In genomic region chr14:39108791-39109190, GRCh38 we compare ENCODE assay signal across 18 cellular contexts. TPM values are rescaled to one million over a fixed set of nuclear protein-coding genes. Genes with fewer than 3 reads are reported as not detected.
DNase-seq lines count a peak whose midpoint lies in the region; ATAC-seq and TF ChIP-seq lines count a peak whose summit lies in the region.
"Had no signal": no experiment of that assay in that cellular context is flagged by ENCODE, and none has a peak within 500 bp of the region (broad histone marks: within the 10 kb centered on the region; RNA-seq: fewer than 3 reads in every experiment).

No MANE protein-coding gene starts in this region.

- no peak overlapping the region for H3K23ac ChIP-seq in IMR-90 (ENCODE audit: low read depth, low read length)

- H4K5ac ChIP-seq in IMR-90 (ENCODE audit: low read depth, low read length): no peak overlapping the region

- H3K4ac ChIP-seq in IMR-90 (ENCODE audit: low read depth, low read length): no peak overlapping the region

- peak overlapping the region; percentile 89 for H3K27ac ChIP-seq in DOHH2 (ENCODE audit: low read depth, low read length)
- H3K27ac ChIP-seq in IMR-90 (ENCODE audit: insufficient read depth, low read length): no peak overlapping the region
- H3K27ac ChIP-seq in OCI-LY7 (ENCODE audit: low read depth, low read length, poor library complexity, severe bottlenecking): no peak overlapping the region
- H3K27ac ChIP-seq in esophagus muscularis mucosa (replicated peaks in 1 of 4): no peak overlapping the region
- H3K27ac ChIP-seq: BLaER1, C4-2B had no signal

- H3K18ac ChIP-seq in IMR-90 (ENCODE audit: low read depth, low read length): no peak overlapping the region

- no peak overlapping the region for H4K91ac ChIP-seq in IMR-90 (ENCODE audit: insufficient read depth, low read depth, low read length)

- H3K4me3 ChIP-seq in DOHH2 (ENCODE audit: low read length) (peak overlapping the region; percentile 83), IMR-90 (ENCODE audit: insufficient read depth, low read depth, low read length) (no peak overlapping the region), OCI-LY7 (ENCODE audit: low read depth, low read length, poor library complexity, severe bottlenecking) (peak overlapping the region; percentile 57), esophagus muscularis mucosa (no peak overlapping the region)
- H3K4me3 ChIP-seq: BLaER1 had no signal

- H3K27me3 ChIP-seq in DOHH2 (ENCODE audit: control insufficient read depth, low read length) (no peaks in the 10 kb centered on the region), IMR-90 (ENCODE audit: control insufficient read depth, insufficient read depth, low read length) (no peaks in the 10 kb centered on the region), esophagus muscularis mucosa (no peaks in the 10 kb centered on the region)
- H3K27me3 ChIP-seq: BLaER1 had no signal

- H4K8ac ChIP-seq in IMR-90 (ENCODE audit: low read depth in 2 of 2, low read length in 2 of 2): no peak overlapping the region

- TF ChIP-seq RAD21 in IMR-90 (IDR thresholded peaks at IDR 0.05; ENCODE audit: low read length): no peak

- no peak overlapping the region for H2BK120ac ChIP-seq in IMR-90 (ENCODE audit: low read depth, low read length)

- no peak overlapping the region for H3K9ac ChIP-seq in IMR-90 (ENCODE audit: low read depth, low read length)
- H3K9ac ChIP-seq: BLaER1 had no signal

- peaks cover 6% of the 10 kb centered on the region for H3K79me2 ChIP-seq in DOHH2 (ENCODE audit: control insufficient read depth, low read length)
- H3K79me2 ChIP-seq in OCI-LY7 (ENCODE audit: insufficient read depth, low read depth, low read length): peaks cover 2% of the 10 kb centered on the region; the same call in 1 of the 2 replicates

- H3K4me1 ChIP-seq in DOHH2 (ENCODE audit: control insufficient read depth, low read length) (peaks cover 50% of the 10 kb centered on the region), IMR-90 (ENCODE audit: control insufficient read depth, insufficient read depth, low read length) (no peaks in the 10 kb centered on the region), OCI-LY7 (ENCODE audit: insufficient read depth, low read length, poor library complexity, severe bottlenecking) (peaks cover 34% of the 10 kb centered on the region), esophagus muscularis mucosa (peaks cover 14 to 25% (median 15%) of the 10 kb centered on the region in 4 donors)
- H3K4me1 ChIP-seq: Caco-2 had no signal

- no peak overlapping the region for H2BK15ac ChIP-seq in IMR-90 (ENCODE audit: low read depth, low read length)

- H3K9me3 ChIP-seq in DOHH2 (ENCODE audit: control insufficient read depth, insufficient read depth, low read length) (no peaks in the 10 kb centered on the region), IMR-90 (ENCODE audit: control insufficient read depth, insufficient read depth, low read length) (no peaks in the 10 kb centered on the region), OCI-LY7 (ENCODE audit: low read length) (no peaks in the 10 kb centered on the region), esophagus muscularis mucosa (no peaks in the 10 kb centered on the region)
- H3K9me3 ChIP-seq: BLaER1, Caco-2, HAP-1 had no signal

- H2AK9ac ChIP-seq in IMR-90 (replicated peaks; ENCODE audit: low read depth, low read length, poor library complexity): no peak overlapping the region

- H2AFZ ChIP-seq in IMR-90 (replicated peaks; ENCODE audit: low read length, poor library complexity) (no peak overlapping the region), OCI-LY7 (ENCODE audit: low read length) (no peak overlapping the region; the same call in 1 of the 2 replicates)

- no peaks in the 10 kb centered on the region for H4K20me1 ChIP-seq in DOHH2 (ENCODE audit: control insufficient read depth, insufficient read depth, low read depth, low read length)
- no peaks in the 10 kb centered on the region for H4K20me1 ChIP-seq in IMR-90 (ENCODE audit: insufficient read depth, low read length)
- no peaks in the 10 kb centered on the region for H4K20me1 ChIP-seq in OCI-LY7 (ENCODE audit: insufficient read depth, low read length)
- H4K20me1 ChIP-seq: BLaER1 had no signal

- H3K9me1 ChIP-seq in IMR-90 (ENCODE audit: insufficient read depth, low read length): no peaks in the 10 kb centered on the region

- TF ChIP-seq POLR2A in IMR-90 (IDR thresholded peaks at IDR 0.05; ENCODE audit: low read depth, low read length): no peak
- no peak for TF ChIP-seq POLR2A in esophagus muscularis mucosa (IDR thresholded peaks at IDR 0.05; ENCODE audit: low read depth)

- peak overlapping the region; percentile 98 for H3K4me2 ChIP-seq in DOHH2 (ENCODE audit: low read length)
- no peak overlapping the region for H3K4me2 ChIP-seq in IMR-90 (ENCODE audit: low read depth, low read length)
- H3K4me2 ChIP-seq in OCI-LY7 (ENCODE audit: low read length): no peak overlapping the region
- H3K4me2 ChIP-seq: BLaER1 had no signal

- in situ Hi-C loops in IMR-90 (cut with MboI; ENCODE audit: low sequenced_read_pairs): no loop called here

- POLR2A ChIA-PET in IMR-90 (lab: Charles Lee; ENCODE audit: unreplicated experiment) (no interaction called here), OCI-LY7 (lab: Charles Lee) (interaction anchor here (0.5 to 0.9 kb wide), 3 partner anchors 19 to 68 kb away, joined by 4 to 9 read pairs (median 5); no protein-coding TSS in a partner anchor)

- no peak overlapping the region for H3K14ac ChIP-seq in IMR-90 (replicated peaks; ENCODE audit: low read depth, low read length)

- CTCF ChIA-PET in IMR-90 (lab: Yijun Ruan, JAX): interaction anchor here (0.7 kb wide), 1 partner anchor 31 kb away, joined by 3 read pairs; no protein-coding TSS in a partner anchor
- CTCF ChIA-PET in OCI-LY7 (lab: Charles Lee; ENCODE audit: unreplicated experiment): no interaction called here

- dilution Hi-C loops in IMR-90 (cut with HindIII; ENCODE audit: low sequenced_read_pairs, unreplicated experiment): no loop called here

- H2BK20ac ChIP-seq in IMR-90 (ENCODE audit: low read depth, low read length): no peak overlapping the region

- TF ChIP-seq EP300 in esophagus muscularis mucosa (IDR thresholded peaks at IDR 0.05): no peak

- H3K9me2 ChIP-seq in DOHH2 (replicated peaks; ENCODE audit: control insufficient read depth, low read length) (no peaks in the 10 kb centered on the region), OCI-LY7 (ENCODE audit: insufficient read depth, low read length) (no peaks in the 10 kb centered on the region)

- no peak overlapping the region for H2BK5ac ChIP-seq in IMR-90 (ENCODE audit: low read depth, low read length, poor library complexity, severe bottlenecking)

- TF ChIP-seq CTCF in DOHH2 (IDR thresholded peaks at IDR 0.05; ENCODE audit: low read depth, low read length, poor library complexity, severe bottlenecking): no peak
- TF ChIP-seq CTCF in IMR-90 (conservative IDR thresholded peaks at IDR 0.05; ENCODE audit: low read depth, low read length): no peak
- TF ChIP-seq CTCF in OCI-LY7 (conservative IDR thresholded peaks at IDR 0.05; ENCODE audit: low read length): no peak
- TF ChIP-seq CTCF in esophagus muscularis mucosa (IDR thresholded peaks at IDR 0.05): no peak

- no peak for ATAC-seq in IMR-90 (ENCODE audit: low read depth)
- ATAC-seq in HG03095 (IDR thresholded peaks at IDR 0.05; ENCODE audit: unreplicated experiment): no peak
- ATAC-seq: CD8-positive, alpha-beta T cell had no signal

- H3K36me3 ChIP-seq in DOHH2 (ENCODE audit: control insufficient read depth, low read length) (no peaks in the 10 kb centered on the region; the same call in 1 of the 2 replicates), IMR-90 (ENCODE audit: control insufficient read depth, insufficient read depth, low read length) (no peaks in the 10 kb centered on the region), OCI-LY7 (ENCODE audit: insufficient read depth, low read length) (no peaks in the 10 kb centered on the region), esophagus muscularis mucosa (no peaks in the 10 kb centered on the region)
- H3K36me3 ChIP-seq: BLaER1, HAP-1 had no signal

- BruUV-seq in IMR-90 (replicated peaks; lab: Mats Ljungman, UMichigan) (no TSS peak), OCI-LY7 (replicated peaks; lab: Mats Ljungman, UMichigan) (no TSS peak)

- H3K56ac ChIP-seq in IMR-90 (ENCODE audit: extremely low read depth, insufficient read depth, low read length): no peak overlapping the region

- no CpG with 5 or more reads among the region's 3 CpGs for WGBS in IMR-90 (ENCODE audit: extremely low coverage in 2 of 2, insufficient read length in 1 of 2), 2 experiments
- WGBS in esophagus muscularis mucosa: 72% methylated on average over 3 of the region's 3 CpGs

- H2AK5ac ChIP-seq in IMR-90 (ENCODE audit: low read depth, low read length): no peak overlapping the region

- no peak for DNase-seq in IMR-90
- DNase-seq in OCI-LY7 (ENCODE audit: low spot score): no peak
- DNase-seq in esophagus muscularis mucosa (ENCODE audit: extremely low spot score): no peak
- no peak for DNase-seq in NCI-H748 treated with DMSO at 0.1 percent for 48 hours (lab: John Stamatoyannopoulos, UW)
- DNase-seq: Caco-2; CD4-positive, CD25-positive, alpha-beta regulatory T cell; CD8-positive, alpha-beta T cell; DMS153; DND-41; EL; GDM1; GOT3; HFFc6 had no signal

- intact Hi-C loops in IMR-90 (cut with micrococcal nuclease): loop anchor here (10.0 kb wide), 1 partner anchor 156 kb away; no protein-coding TSS in a partner anchor
- intact Hi-C loops in OCI-LY7 (cut with micrococcal nuclease; ENCODE audit: unreplicated experiment): no loop called here
- intact Hi-C loops in esophagus muscularis mucosa (cut with DNase I): loop anchor here (5.0 to 10.0 kb wide), 2 partner anchors 156 to 324 kb away; partner anchors contain the start of gene FBXO33

- H3F3A ChIP-seq in DOHH2 (ENCODE audit: control insufficient read depth, insufficient read depth): peaks cover 23% of the 10 kb centered on the region

- H3K79me1 ChIP-seq in IMR-90 (ENCODE audit: low read depth in 1 of 2, low read length in 2 of 2): peaks cover 6 to 10% of the 10 kb centered on the region in 2 experiments

RNA-seq across cellular contexts. Expression of gene GEMIN2, which starts 5.3 kb away (rescaled TPM):
- total RNA-seq in IMR-90 (2012; rRNA removed): 10.6 and 12.8 TPM in 2 replicates
- polyA plus RNA-seq in IMR-90 (2012; rRNA removed): 11.2 and 11.9 TPM in 2 replicates
- 3.0 and 3.4 TPM in 2 replicates for polyA plus RNA-seq in IMR-90 (2012; cell fraction: cytosol; rRNA removed)
- 3.1 and 8.4 TPM in 2 replicates for polyA plus RNA-seq in IMR-90 (2012; cell fraction: nucleus; rRNA removed; ENCODE audit: low replicate concordance)
- 53.4 and 72.0 TPM in 2 replicates for total RNA-seq in OCI-LY7 (2014; rRNA removed; shearing (Covaris generic))
- 46.2 and 47.1 TPM in 2 replicates for total RNA-seq in OCI-LY7 (2022)
- total RNA-seq in esophagus muscularis mucosa: 10 to 100 TPM; 13.7 to 20.1 (median 17.7) TPM

RNA-seq across cellular contexts. Expression of gene SEC23A, which starts 5.8 kb away (rescaled TPM):
- total RNA-seq in IMR-90 (2012; rRNA removed) (417 and 609 TPM in 2 replicates), OCI-LY7 (2022) (47.5 and 55.1 TPM in 2 replicates), esophagus muscularis mucosa (100 to 1,000 TPM; 181 to 222 (median 203) TPM)
- 131 and 141 TPM in 2 replicates for polyA plus RNA-seq in IMR-90 (2012; rRNA removed)
- polyA plus RNA-seq in IMR-90 (2012; cell fraction: cytosol; rRNA removed): 74.8 and 158 TPM in 2 replicates
- 29.5 and 104 TPM in 2 replicates for polyA plus RNA-seq in IMR-90 (2012; cell fraction: nucleus; rRNA removed; ENCODE audit: low replicate concordance)
- 55.7 and 68.8 TPM in 2 replicates for total RNA-seq in OCI-LY7 (2014; rRNA removed; shearing (Covaris generic))

Comparison
In these comparisons a context has a peak if more than half of its experiments do, and no peak if none do; other contexts are left out.
1. H3K4me3 ChIP-seq: peak in DOHH2 (single experiment) and OCI-LY7 (single experiment); none in IMR-90 (single experiment) and esophagus muscularis mucosa (0 of 4).